In genomic region chr12:95204141-95204866, GRCh38 we compare ENCODE assay signal across 1 cellular context.
TF ChIP-seq lines count a peak whose summit lies in the region.

No MANE protein-coding gene starts in this region.

TF ChIP-seq in A549, 52 proteins besides CTCF, POLR2A, EP300 and RAD21 (continued from another document):
- TF ChIP-seq FOXS1 (CRISPR knock-in tag; IDR thresholded peaks at IDR 0.05) (peak; percentile 79), MAFK (IDR thresholded peaks at IDR 0.05; ENCODE audit: partially characterized antibody) (peak; percentile 76), CBX2 (IDR thresholded peaks at IDR 0.05; ENCODE audit: borderline replicate concordance, low read depth) (no peak), HOXB13 (CRISPR knock-in tag; IDR thresholded peaks at IDR 0.05; ENCODE audit: low read depth) (0 out of 2 replicates have a peak, but pooled peaks have one; percentile 83), MYC (IDR thresholded peaks at IDR 0.05; ENCODE audit: borderline replicate concordance, low read length) (peak; percentile 88), HDAC2 (IDR thresholded peaks at IDR 0.05) (no peak), NFE2L2 (conservative IDR thresholded peaks at IDR 0.05; ENCODE audit: low read length) (peak; percentile 60), NPAS2 (CRISPR knock-in tag; IDR thresholded peaks at IDR 0.05; ENCODE audit: borderline replicate concordance) (peak; percentile 90), MAX (IDR thresholded peaks at IDR 0.05) (peak; percentile 97), CEBPB (IDR thresholded peaks at IDR 0.05) (peak; percentile 90 to 95), HMGXB4 (CRISPR knock-in tag; IDR thresholded peaks at IDR 0.05; ENCODE audit: borderline replicate concordance) (0 out of 2 replicates have a peak, but pooled peaks have one; percentile 22), BCL3 (IDR thresholded peaks at IDR 0.05) (peak; percentile 90), ZFP36 (IDR thresholded peaks at IDR 0.05; ENCODE audit: borderline replicate concordance, partially characterized antibody) (no peak), TP53 (CRISPR knock-in tag; IDR thresholded peaks at IDR 0.05) (peak; percentile 68)
